In the genomic region with DNA sequence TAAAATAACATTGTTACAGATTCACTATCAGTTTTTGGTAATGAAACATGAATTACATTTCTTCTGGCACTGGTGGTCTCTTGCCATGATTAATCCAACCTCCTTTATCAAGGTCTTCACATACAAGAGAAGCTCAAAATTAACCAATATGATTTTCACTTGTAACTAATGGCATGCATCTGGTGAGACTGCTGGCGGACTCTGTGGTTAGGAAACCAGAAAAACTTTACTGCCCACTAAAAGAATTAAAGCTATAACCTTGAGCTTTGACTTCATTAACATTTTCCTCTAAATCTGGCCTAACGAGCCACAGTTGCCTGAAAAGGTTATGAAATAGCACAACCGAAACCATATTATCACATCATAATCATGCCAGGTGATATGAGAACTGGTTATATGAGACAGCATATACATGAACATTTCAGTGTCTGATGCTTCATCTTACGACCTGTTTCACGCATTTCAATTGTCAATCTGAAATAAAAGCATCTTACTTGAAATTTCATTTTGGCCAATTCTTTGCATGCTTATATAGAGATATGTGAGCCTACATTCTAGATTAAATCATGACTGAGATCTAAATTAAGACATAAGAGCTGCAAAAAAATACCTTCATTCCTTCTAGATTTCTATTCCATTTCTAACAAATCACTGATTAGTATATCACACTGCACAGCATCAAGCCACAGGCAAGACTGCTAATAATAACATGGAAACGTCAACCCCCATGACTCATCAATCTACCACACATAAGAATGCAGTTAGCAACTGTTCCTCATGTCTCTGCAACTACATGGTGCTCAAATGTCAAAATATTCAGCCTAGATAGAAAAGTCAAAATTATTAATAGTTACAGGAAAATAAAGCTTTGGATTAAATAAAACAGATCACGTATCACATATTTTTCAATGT, we compare ENCODE assay signal across 8 cellular contexts.
DNase-seq lines count a peak whose midpoint lies in the region; ATAC-seq and TF ChIP-seq lines count a peak whose summit lies in the region.

No MANE protein-coding gene starts in this region.

- H3K4me1 ChIP-seq in upper lobe of right lung (peaks cover 18% of the 10 kb centered on the region), uterus (no peaks in the 10 kb centered on the region)

- H3K9me3 ChIP-seq in upper lobe of right lung, result no peaks in the 10 kb centered on the region
- H3K9me3 ChIP-seq in uterus, result no peaks in the 10 kb centered on the region

- peak; percentile 78 for ATAC-seq in GM18508 (IDR thresholded peaks at IDR 0.05; ENCODE audit: insufficient read depth, unreplicated experiment)
- ATAC-seq in HG02973 (IDR thresholded peaks at IDR 0.05; ENCODE audit: unreplicated experiment), result peak; percentile 83
- peak; percentile 72 for ATAC-seq in upper lobe of right lung

- intact Hi-C loops in upper lobe of right lung (cut with DNase I) (no loop called here), uterus (cut with DNase I; ENCODE audit: low total_unique reads) (no loop called here)

- H3K36me3 ChIP-seq in upper lobe of right lung (no peaks in the 10 kb centered on the region), uterus (no peaks in the 10 kb centered on the region)

- H3K27me3 ChIP-seq in upper lobe of right lung, result no peaks in the 10 kb centered on the region
- no peaks in the 10 kb centered on the region for H3K27me3 ChIP-seq in uterus

- H3K4me3 ChIP-seq in foreskin fibroblast (ENCODE audit: low read depth in 1 of 2, low read length in 2 of 2) (no peak overlapping the region), upper lobe of right lung (no peak overlapping the region), uterus (no peak overlapping the region)

- no peak for TF ChIP-seq POLR2A in uterus (IDR thresholded peaks at IDR 0.05)

- H3K27ac ChIP-seq in upper lobe of right lung (no peak overlapping the region), uterus (no peak overlapping the region)

- no peak for TF ChIP-seq CTCF in foreskin fibroblast (IDR thresholded peaks at IDR 0.05; ENCODE audit: low read depth, low read length)
- no peak for TF ChIP-seq CTCF in upper lobe of right lung (IDR thresholded peaks at IDR 0.05)
- no peak for TF ChIP-seq CTCF in uterus (IDR thresholded peaks at IDR 0.05)

- peak; percentile 78 for DNase-seq in A172 (ENCODE audit: low spot score)
- peak; percentile 4 for DNase-seq in RPMI8226
- DNase-seq in foreskin fibroblast, result peak; percentile 85 to 88
- DNase-seq in upper lobe of right lung, result no peak
- DNase-seq in uterus, result no peak
- DNase-seq in NCI-H510A treated with DMSO at 0.1 percent for 48 hours (lab: John Stamatoyannopoulos, UW), result no peak

Comparison
In these comparisons a context has a peak if more than half of its experiments do, and no peak if none do; other contexts are left out.
1. DNase-seq: peak in A172 (single experiment), RPMI8226 (single experiment) and foreskin fibroblast (2 of 2); none in upper lobe of right lung (single experiment), uterus (0 of 2) and NCI-H510A treated with DMSO at 0.1 percent for 48 hours (single experiment).
2. Peak in every context shown above with its lines, with median percentiles within 50 percentile points of each other: ATAC-seq.